1 cellular context compared by ENCODE assay signal in genomic region chr10:123147635-123148413, GRCh38.
A peak's percentile ranks its signal among the peaks of the same experiment; 100 is the strongest.
TF ChIP-seq lines count a peak whose summit lies in the region.

HMX2 (plus strand) TSS chr10:123148136; CDS start chr10:123148379, 243 bp downstream.

TF ChIP-seq in GM12878, 131 proteins besides CTCF, POLR2A, EP300 and RAD21 (continued from another document):
- TF ChIP-seq ZBTB4 (CRISPR knock-in tag; IDR thresholded peaks at IDR 0.05) = no peak
- TF ChIP-seq FOXK2 (IDR thresholded peaks at IDR 0.05) = no peak
- no peak for TF ChIP-seq MTA2 (IDR thresholded peaks at IDR 0.05; ENCODE audit: low read depth)
- no peak for TF ChIP-seq CBFB (IDR thresholded peaks at IDR 0.05; ENCODE audit: low read depth)
- no peak for TF ChIP-seq ATF7 (IDR thresholded peaks at IDR 0.05; ENCODE audit: low read depth)
- no peak for TF ChIP-seq SUZ12 (IDR thresholded peaks at IDR 0.05; ENCODE audit: unreplicated experiment)
- no peak for TF ChIP-seq IKZF1 (conservative IDR thresholded peaks at IDR 0.05)
- TF ChIP-seq SMARCA5 (IDR thresholded peaks at IDR 0.05) = no peak
- TF ChIP-seq TBL1XR1 (IDR thresholded peaks at IDR 0.05; ENCODE audit: low read depth, low read length) = no peak
- 0 out of 2 replicates have a peak, but pooled peaks have one; percentile 29 for TF ChIP-seq TAF1 (IDR thresholded peaks at IDR 0.05; ENCODE audit: borderline replicate concordance, low read depth, low read length)
- TF ChIP-seq ZZZ3 (IDR thresholded peaks at IDR 0.05; ENCODE audit: control insufficient read depth, insufficient read length, low read depth) = no peak
- 0 out of 2 replicates have a peak, but pooled peaks have one; percentile 23 for TF ChIP-seq SIN3A (IDR thresholded peaks at IDR 0.05; ENCODE audit: low read depth, low read length)
